Comparison of ENCODE assay signal across 32 cellular contexts in genomic region chr10:42645103-42645502, GRCh38. TPM values are rescaled to one million over a fixed set of nuclear protein-coding genes. Genes with fewer than 3 reads are reported as not detected.
A peak's percentile ranks its signal among the peaks of the same experiment; 100 is the strongest.
DNase-seq lines count a peak whose midpoint lies in the region; ATAC-seq and TF ChIP-seq lines count a peak whose summit lies in the region.
"Had no signal": no experiment of that assay in that cellular context is flagged by ENCODE, and none has a peak within 500 bp of the region (broad histone marks: within the 10 kb centered on the region; RNA-seq: fewer than 3 reads in every experiment).

No MANE protein-coding gene starts in this region.

- ATAC-seq in activated naive CD4-positive, alpha-beta T cell treated with anti-CD3 and anti-CD28 coated beads, Interleukin-2, amount 50 U/mL, for 72 hours: no peak
- no peak for ATAC-seq in heart left ventricle
- ATAC-seq: psoas muscle; stimulated activated naive CD8-positive, alpha-beta T cell treated with anti-CD3 and anti-CD28 coated beads, Interleukin-15, amount 100 ng/mL, for 72 hours had no signal

- H3K27ac Mint-ChIP-seq in activated naive CD4-positive, alpha-beta T cell treated with anti-CD3 and anti-CD28 coated beads, Interleukin-2, amount 50 U/mL, for 72 hours: no peak overlapping the region
- H3K27ac Mint-ChIP-seq: activated naive CD8-positive, alpha-beta T cell treated with anti-CD3 and anti-CD28 coated beads for 36 hours; immature natural killer cell; T-helper 1 cell treated with Interleukin-12 subunit alpha and Interleukin-12 subunit beta and Interleukin-4 antibody, amounts not matched to agents 30 μg/mL and 1 μg/mL, for 36 hours had no signal

- DNase-seq in HT-29 (ENCODE audit: low spot score) (peak; percentile 43), amniotic epithelial cell (ENCODE audit: low read depth) (peak; percentile 15), fibroblast of villous mesenchyme (ENCODE audit: low read depth) (peak; percentile 60), renal cortical epithelial cell (ENCODE audit: low read depth) (peak; percentile 28), NCI-H526 treated with DMSO at 0.1 percent for 48 hours (lab: John Stamatoyannopoulos, UW) (no peak), superior temporal gyrus (ENCODE audit: extremely low spot score) (no peak), heart left ventricle (no peak)
- no peak for DNase-seq in activated naive CD4-positive, alpha-beta T cell treated with anti-CD3 and anti-CD28 coated beads, Interleukin-2, amount 50 U/mL, for 72 hours (ENCODE audit: low spot score in 2 of 2)
- DNase-seq: ACHN; activated naive CD8-positive, alpha-beta T cell treated with anti-CD3 and anti-CD28 coated beads for 36 hours; activated T-cell treated with anti-CD3 and anti-CD28 coated beads for 4 hours; BE2C; foreskin fibroblast; hypothalamus; immature natural killer cell; KBM-7; left ventricle myocardium inferior; MG63; NCI-H1436 treated with DMSO at 0.1 percent for 48 hours; NCI-H2107; NCI-H446 treated with DMSO at 0.1 percent for 48 hours; psoas muscle; stimulated activated CD4-positive, alpha-beta T cell treated with anti-CD3 and anti-CD28 coated beads, Interleukin-1b, Interleukin-23, amount 100 ng/mL, for 48 hours; stimulated activated CD8-positive, alpha-beta memory T cell treated with anti-CD3 and anti-CD28 coated beads, Interleukin-4, amount 100 ng/mL, for 48 hours; stimulated activated naive CD8-positive, alpha-beta T cell treated with anti-CD3 and anti-CD28 coated beads, Interleukin-15, amount 100 ng/mL, for 72 hours; transverse colon had no signal

- no peaks in the 10 kb centered on the region for H3K27me3 ChIP-seq in heart left ventricle
- H3K27me3 ChIP-seq: ascending aorta, BE2C, MG63, neutrophil, transverse colon had no signal

- no peaks in the 10 kb centered on the region for H3K9me3 ChIP-seq in heart left ventricle
- H3K9me3 ChIP-seq: ascending aorta, BE2C, left ventricle myocardium inferior, MG63, neutrophil, psoas muscle, transverse colon had no signal

- H3K9me3 Mint-ChIP-seq in activated naive CD4-positive, alpha-beta T cell treated with anti-CD3 and anti-CD28 coated beads, Interleukin-2, amount 50 U/mL, for 72 hours: peaks cover under 1% of the 10 kb centered on the region in 2 donors
- H3K9me3 Mint-ChIP-seq: activated naive CD8-positive, alpha-beta T cell treated with anti-CD3 and anti-CD28 coated beads for 36 hours; central memory CD8-positive, alpha-beta T cell; immature natural killer cell; stimulated activated naive CD8-positive, alpha-beta T cell treated with anti-CD3 and anti-CD28 coated beads, Interleukin-15, amount 100 ng/mL, for 72 hours had no signal

- no peak overlapping the region for H3K27ac ChIP-seq in heart left ventricle
- H3K27ac ChIP-seq: ascending aorta, epithelial cell of prostate, left ventricle myocardium inferior, neutrophil, psoas muscle, SK-N-MC, transverse colon had no signal

- TF ChIP-seq CTCF in fibroblast of villous mesenchyme (IDR thresholded peaks at IDR 0.05; ENCODE audit: insufficient read depth, low read depth, low read length) (no peak), heart left ventricle (IDR thresholded peaks at IDR 0.05) (no peak)

- no peaks in the 10 kb centered on the region for H3K36me3 Mint-ChIP-seq in activated naive CD4-positive, alpha-beta T cell treated with anti-CD3 and anti-CD28 coated beads, Interleukin-2, amount 50 U/mL, for 72 hours
- H3K36me3 Mint-ChIP-seq: activated naive CD8-positive, alpha-beta T cell treated with anti-CD3 and anti-CD28 coated beads for 36 hours; immature natural killer cell had no signal

- intact Hi-C loops in heart left ventricle (cut with DNase I): no loop called here

- H3K4me3 ChIP-seq in fibroblast of villous mesenchyme (ENCODE audit: low read depth, low read length) (no peak overlapping the region), heart left ventricle (no peak overlapping the region)
- H3K4me3 ChIP-seq: ascending aorta, left ventricle myocardium inferior, MG63, psoas muscle, SK-N-MC, transverse colon had no signal

- no peaks in the 10 kb centered on the region for H3K36me3 ChIP-seq in heart left ventricle
- H3K36me3 ChIP-seq: ascending aorta, BE2C, left ventricle myocardium inferior, MG63, neutrophil, transverse colon had no signal

- WGBS in heart left ventricle, 4 donors: 31 to 61% (median 37%) methylated on average over 4 of the region's 4 CpGs

- no peaks in the 10 kb centered on the region for H3K4me1 ChIP-seq in heart left ventricle
- H3K4me1 ChIP-seq: ascending aorta, BE2C, left ventricle myocardium inferior, psoas muscle had no signal

- no peak for TF ChIP-seq POLR2A in heart left ventricle (IDR thresholded peaks at IDR 0.05)

RNA-seq across cellular contexts. Expression of gene ZNF33B, which starts 6.7 kb away (rescaled TPM):
- 5.8 and 8.3 TPM in 2 replicates for total RNA-seq in HT-29 (2014; rRNA removed; shearing (Covaris generic))
- total RNA-seq in fibroblast of villous mesenchyme (6.1 and 7.8 TPM in 2 replicates), renal cortical epithelial cell (13.2 and 48.4 TPM in 2 replicates), heart left ventricle (10 to 100 TPM in 5 of 9 donors, 1 to 10 TPM in 4; 7.7 to 20.5 (median 10.4) TPM)
- 10 to 100 TPM; 11.4 to 14.1 TPM for total RNA-seq in activated naive CD4-positive, alpha-beta T cell treated with anti-CD3 and anti-CD28 coated beads, Interleukin-2, amount 50 U/mL, for 72 hours
- 1 to 10 TPM; 3.7 to 4.8 TPM for polyA plus RNA-seq in heart left ventricle

Comparison
In these comparisons a context has a peak if more than half of its experiments do, and no peak if none do; other contexts are left out.
1. DNase-seq: peak in HT-29 (single experiment), amniotic epithelial cell (single experiment), fibroblast of villous mesenchyme (single experiment) and renal cortical epithelial cell (single experiment); none in NCI-H526 treated with DMSO at 0.1 percent for 48 hours (single experiment), activated naive CD4-positive, alpha-beta T cell treated with anti-CD3 and anti-CD28 coated beads, Interleukin-2, amount 50 U/mL, for 72 hours (0 of 2), superior temporal gyrus (single experiment) and heart left ventricle (0 of 5).